Comparison of ENCODE assay signal across 8 cellular contexts in genomic region chr1:90964444-90965035, GRCh38. TPM values are rescaled to one million over a fixed set of nuclear protein-coding genes. Genes with fewer than 3 reads are reported as not detected.
A peak's percentile ranks its signal among the peaks of the same experiment; 100 is the strongest.
DNase-seq lines count a peak whose midpoint lies in the region; ATAC-seq and TF ChIP-seq lines count a peak whose summit lies in the region.

No MANE protein-coding gene starts in this region.

- ATAC-seq in HG03045 (IDR thresholded peaks at IDR 0.05; ENCODE audit: unreplicated experiment) (no peak), GM21737 (IDR thresholded peaks at IDR 0.05; ENCODE audit: unreplicated experiment) (no peak)

- no peak overlapping the region for H3K9ac ChIP-seq in neural progenitor cell

- peaks cover 12% of the 10 kb centered on the region for H3F3A ChIP-seq in neural progenitor cell (ENCODE audit: low read depth)

- no peak overlapping the region for H3K27ac ChIP-seq in neural progenitor cell

- H3K36me3 ChIP-seq in neural progenitor cell = peaks cover under 1% of the 10 kb centered on the region

- no peak overlapping the region for H3K27ac Mint-ChIP-seq in neural progenitor cell

- H3K27me3 ChIP-seq in neural progenitor cell = no peaks in the 10 kb centered on the region

- H3K4me2 ChIP-seq in neural progenitor cell = no peak overlapping the region

- no peaks in the 10 kb centered on the region for H3K4me1 Mint-ChIP-seq in neural progenitor cell

- peak; percentile 51 for DNase-seq in DMS 273 (lab: John Stamatoyannopoulos, UW; ENCODE audit: unreplicated experiment)
- DNase-seq in DMS 273 treated with DMSO at 0.1 percent for 48 hours (lab: John Stamatoyannopoulos, UW) = no peak
- peak; percentile 33 for DNase-seq in NCI-H1105 (lab: John Stamatoyannopoulos, UW)
- peak; percentile 44 to 53 for DNase-seq in cardiac fibroblast (ENCODE audit: low read depth in 2 of 2)
- peak; percentile 15 for DNase-seq in neural progenitor cell (ENCODE audit: low spot score)
- DNase-seq in activated CD4-positive, alpha-beta T cell treated with anti-CD3 and anti-CD28 coated beads for 1 hour = no peak

- peaks cover 94% of the 10 kb centered on the region for H3K79me2 ChIP-seq in neural progenitor cell (ENCODE audit: low read depth)

- H3K4me1 ChIP-seq in neural progenitor cell = no peaks in the 10 kb centered on the region

- H3K36me3 Mint-ChIP-seq in neural progenitor cell = peaks cover 24% of the 10 kb centered on the region

- peaks cover 9% of the 10 kb centered on the region for H3K9me3 Mint-ChIP-seq in neural progenitor cell

- H3K9me3 ChIP-seq in neural progenitor cell (ENCODE audit: low read depth) = no peaks in the 10 kb centered on the region

- TF ChIP-seq CTCF in cardiac fibroblast (IDR thresholded peaks at IDR 0.05; ENCODE audit: low read depth, low read length) (peak; percentile 27), neural progenitor cell (IDR thresholded peaks at IDR 0.05) (peak; percentile 60)

- no peaks in the 10 kb centered on the region for H3K27me3 Mint-ChIP-seq in neural progenitor cell (ENCODE audit: insufficient read depth, low read depth)

- no peak overlapping the region for H3K4me3 Mint-ChIP-seq in neural progenitor cell

- H4K20me1 ChIP-seq in neural progenitor cell (ENCODE audit: low read depth) = peaks cover 56% of the 10 kb centered on the region

- no peak overlapping the region for H2AFZ ChIP-seq in neural progenitor cell (replicated peaks)

- no peak overlapping the region for H3K4me3 ChIP-seq in cardiac fibroblast (replicated peaks in 1 of 2; ENCODE audit: low read depth in 2 of 2, low read length in 2 of 2)
- no peak overlapping the region for H3K4me3 ChIP-seq in neural progenitor cell

RNA-seq across cellular contexts. Expression of gene ZNF644, which starts 57.3 kb away (rescaled TPM):
- total RNA-seq in neural progenitor cell (ENCODE audit: low replicate concordance) = 98.1 and 177 TPM in 2 replicates

Comparison
In these comparisons a context has a peak if more than half of its experiments do, and no peak if none do; other contexts are left out.
1. DNase-seq: peak in DMS 273 (single experiment), NCI-H1105 (single experiment), cardiac fibroblast (2 of 2) and neural progenitor cell (single experiment); none in DMS 273 treated with DMSO at 0.1 percent for 48 hours (single experiment) and activated CD4-positive, alpha-beta T cell treated with anti-CD3 and anti-CD28 coated beads for 1 hour (single experiment).